ENCODE assay signal across 9 cellular contexts in genomic region chr3:101938262-101938847, GRCh38.
DNase-seq lines count a peak whose midpoint lies in the region; ATAC-seq and TF ChIP-seq lines count a peak whose summit lies in the region.
"Had no signal": no experiment of that assay in that cellular context is flagged by ENCODE, and none has a peak within 500 bp of the region (broad histone marks: within the 10 kb centered on the region; RNA-seq: fewer than 3 reads in every experiment).

No MANE protein-coding gene starts in this region.

- ATAC-seq in GM21423 (IDR thresholded peaks at IDR 0.05; ENCODE audit: unreplicated experiment) (peak; percentile 36), HG03565 (IDR thresholded peaks at IDR 0.05; ENCODE audit: unreplicated experiment) (peak; percentile 42)
- peak; percentile 33 for ATAC-seq in activated naive CD8-positive, alpha-beta T cell treated with anti-CD3 and anti-CD28 coated beads, Interleukin-2, amount 50 U/mL, for 24 hours

- H3K4me3 ChIP-seq in DOHH2 (ENCODE audit: low read length) = peak overlapping the region; percentile 51
- no peak overlapping the region for H3K4me3 ChIP-seq in ascending aorta

- TF ChIP-seq CTCF in DOHH2 (IDR thresholded peaks at IDR 0.05; ENCODE audit: low read depth, low read length, poor library complexity, severe bottlenecking) (no peak), ascending aorta (IDR thresholded peaks at IDR 0.05) (no peak)

- H3K9me3 Mint-ChIP-seq in activated naive CD8-positive, alpha-beta T cell treated with anti-CD3 and anti-CD28 coated beads, Interleukin-2, amount 50 U/mL, for 24 hours = peaks cover 4% of the 10 kb centered on the region

- no peak for DNase-seq in activated naive CD8-positive, alpha-beta T cell treated with anti-CD3 and anti-CD28 coated beads, Interleukin-2, amount 50 U/mL, for 24 hours
- DNase-seq in NCI-H524 treated with DMSO at 0.1 percent for 48 hours (lab: John Stamatoyannopoulos, UW) (no peak), HT-29 (ENCODE audit: low spot score) (no peak), H4 (ENCODE audit: low spot score) (no peak), ascending aorta (ENCODE audit: low spot score in 2 of 2) (no peak)
- DNase-seq: NCI-H1436 treated with DMSO at 0.1 percent for 48 hours had no signal

- no peak overlapping the region for H3K4me3 Mint-ChIP-seq in activated naive CD8-positive, alpha-beta T cell treated with anti-CD3 and anti-CD28 coated beads, Interleukin-2, amount 50 U/mL, for 24 hours

- H3K36me3 Mint-ChIP-seq in activated naive CD8-positive, alpha-beta T cell treated with anti-CD3 and anti-CD28 coated beads, Interleukin-2, amount 50 U/mL, for 24 hours (ENCODE audit: low read depth) = peaks cover 2% of the 10 kb centered on the region

- no peaks in the 10 kb centered on the region; the same call in 1 of the 2 replicates for H3F3A ChIP-seq in DOHH2 (ENCODE audit: control insufficient read depth, insufficient read depth)

- peaks cover under 1% of the 10 kb centered on the region for H3K27me3 Mint-ChIP-seq in activated naive CD8-positive, alpha-beta T cell treated with anti-CD3 and anti-CD28 coated beads, Interleukin-2, amount 50 U/mL, for 24 hours

- H3K27me3 ChIP-seq in DOHH2 (ENCODE audit: control insufficient read depth, low read length) (no peaks in the 10 kb centered on the region), ascending aorta (no peaks in the 10 kb centered on the region)

- H3K79me2 ChIP-seq in DOHH2 (ENCODE audit: control insufficient read depth, low read length) = no peaks in the 10 kb centered on the region

- peaks cover 13% of the 10 kb centered on the region for H3K4me1 Mint-ChIP-seq in activated naive CD8-positive, alpha-beta T cell treated with anti-CD3 and anti-CD28 coated beads, Interleukin-2, amount 50 U/mL, for 24 hours

- H3K36me3 ChIP-seq in DOHH2 (ENCODE audit: control insufficient read depth, low read length) (peaks cover 11% of the 10 kb centered on the region), ascending aorta (no peaks in the 10 kb centered on the region)

- no peak overlapping the region for H3K27ac Mint-ChIP-seq in activated naive CD8-positive, alpha-beta T cell treated with anti-CD3 and anti-CD28 coated beads, Interleukin-2, amount 50 U/mL, for 24 hours

- H3K4me2 ChIP-seq in DOHH2 (ENCODE audit: low read length) = peak overlapping the region; percentile 60

- no peaks in the 10 kb centered on the region for H3K9me2 ChIP-seq in DOHH2 (replicated peaks; ENCODE audit: control insufficient read depth, low read length)

- H3K4me1 ChIP-seq in DOHH2 (ENCODE audit: control insufficient read depth, low read length) (peaks cover 82% of the 10 kb centered on the region), ascending aorta (peaks cover 0 to 24% of the 10 kb centered on the region in 2 donors)

- H3K9me3 ChIP-seq in DOHH2 (ENCODE audit: control insufficient read depth, insufficient read depth, low read length) (0 out of 2 replicates have a peak, but pooled peaks cover 3% of the 10 kb centered on the region), ascending aorta (no peaks in the 10 kb centered on the region)

- H3K27ac ChIP-seq in DOHH2 (ENCODE audit: low read depth, low read length) = peak overlapping the region; percentile 57
- H3K27ac ChIP-seq in ascending aorta = no peak overlapping the region

- H4K20me1 ChIP-seq in DOHH2 (ENCODE audit: control insufficient read depth, insufficient read depth, low read depth, low read length) = no peaks in the 10 kb centered on the region

- intact Hi-C loops in ascending aorta (cut with DNase I) = no loop called here
